8 cellular contexts compared by ENCODE assay signal in genomic region chr17:49260011-49260921, GRCh38. TPM values are rescaled to one million over a fixed set of nuclear protein-coding genes. Genes with fewer than 3 reads are reported as not detected.
DNase-seq lines count a peak whose midpoint lies in the region; ATAC-seq and TF ChIP-seq lines count a peak whose summit lies in the region.

No MANE protein-coding gene starts in this region.

- CTCF ChIA-PET in AG04450 (lab: Charles Lee) = interaction anchor here (1.3 to 1.4 kb wide), 2 partner anchors 31 to 36 kb away, joined by 3 to 5 read pairs; no protein-coding TSS in a partner anchor
- CTCF ChIA-PET in activated naive CD4-positive, alpha-beta T cell treated with anti-CD3 and anti-CD28 coated beads for 36 hours (lab: Charles Lee) = interaction anchor here (0.6 to 3.3 kb wide), 4 partner anchors 31 to 158 kb away, joined by 3 to 9 read pairs (median 4); no protein-coding TSS in a partner anchor

- 2 to 5% methylated on average over 9 to 35 of the region's 82 CpGs for WGBS in testis, 2 donors

- H3K27ac Mint-ChIP-seq in activated naive CD4-positive, alpha-beta T cell treated with anti-CD3 and anti-CD28 coated beads for 36 hours = peak overlapping the region; percentile 46

- H3K4me1 ChIP-seq in HAP-1 (peaks cover 8% of the 10 kb centered on the region; the same call in 1 of the 2 replicates), SJSA1 (replicated peaks) (peaks cover 19% of the 10 kb centered on the region), testis (peaks cover 6% of the 10 kb centered on the region)

- POLR2A ChIA-PET in AG04450 (lab: Yijun Ruan, JAX) = interaction anchor here (0.7 to 1.1 kb wide), 2 partner anchors 38 to 68 kb away, joined by 4 read pairs; no protein-coding TSS in a partner anchor

- TF ChIP-seq CTCF in AG04450 (IDR thresholded peaks at IDR 0.05; ENCODE audit: low read depth, low read length) (no peak), testis (IDR thresholded peaks at IDR 0.05) (no peak)

- intact Hi-C loops in activated naive CD4-positive, alpha-beta T cell treated with anti-CD3 and anti-CD28 coated beads for 36 hours (cut with micrococcal nuclease) = no loop called here
- intact Hi-C loops in testis (cut with DNase I; ENCODE audit: low total_unique reads) = no loop called here

- no peaks in the 10 kb centered on the region for H3K27me3 Mint-ChIP-seq in activated naive CD4-positive, alpha-beta T cell treated with anti-CD3 and anti-CD28 coated beads for 36 hours (ENCODE audit: low read depth)

- DNase-seq in AG04450 (ENCODE audit: low read depth, low spot score) = peak; percentile 33
- DNase-seq in HAP-1 (ENCODE audit: low spot score in 2 of 2) = peak; percentile 28 to 79
- DNase-seq in SJSA1 (ENCODE audit: low read depth in 1 of 2, low spot score in 2 of 2) = peak; percentile 88
- DNase-seq in activated naive CD4-positive, alpha-beta T cell treated with anti-CD3 and anti-CD28 coated beads for 36 hours = peak; percentile 69
- DNase-seq in globus pallidus (ENCODE audit: low spot score) = peak; percentile 6
- peak; percentile 76 for DNase-seq in non-pigmented ciliary epithelial cell (ENCODE audit: low read depth)
- peak; percentile 70 for DNase-seq in testis

- H3K27ac ChIP-seq in AG04450 (ENCODE audit: low read depth, low read length) (peak overlapping the region; percentile 52), SJSA1 (peak overlapping the region; percentile 79), testis (peak overlapping the region; percentile 55 to 83)

- peaks cover 3% of the 10 kb centered on the region for H3K27me3 ChIP-seq in AG04450 (ENCODE audit: control insufficient read depth, insufficient read depth, low read length)
- no peaks in the 10 kb centered on the region for H3K27me3 ChIP-seq in HAP-1 (ENCODE audit: low read depth)
- H3K27me3 ChIP-seq in SJSA1 (replicated peaks) = no peaks in the 10 kb centered on the region
- no peaks in the 10 kb centered on the region for H3K27me3 ChIP-seq in testis

- H3K9me3 ChIP-seq in AG04450 (ENCODE audit: control insufficient read depth, insufficient read depth, low read length) = no peaks in the 10 kb centered on the region
- H3K9me3 ChIP-seq in HAP-1 = no peaks in the 10 kb centered on the region
- no peaks in the 10 kb centered on the region for H3K9me3 ChIP-seq in SJSA1 (replicated peaks)
- no peaks in the 10 kb centered on the region for H3K9me3 ChIP-seq in testis

- H3K4me3 ChIP-seq in AG04450 (ENCODE audit: low read depth, low read length) (peak overlapping the region; percentile 54), HAP-1 (peak overlapping the region; percentile 26), SJSA1 (peak overlapping the region; percentile 57), testis (peak overlapping the region; percentile 62 to 68)

- no peaks in the 10 kb centered on the region for H3K36me3 ChIP-seq in HAP-1 (replicated peaks)
- H3K36me3 ChIP-seq in SJSA1 = no peaks in the 10 kb centered on the region
- no peaks in the 10 kb centered on the region for H3K36me3 ChIP-seq in testis (ENCODE audit: low read depth, missing control alignments)

- TF ChIP-seq POLR2A in testis (IDR thresholded peaks at IDR 0.05) = no peak

- in situ Hi-C loops in HAP-1 (cut with MboI; ENCODE audit: low sequenced_read_pairs) = no loop called here

- H3K4me3 Mint-ChIP-seq in activated naive CD4-positive, alpha-beta T cell treated with anti-CD3 and anti-CD28 coated beads for 36 hours = peak overlapping the region; percentile 79

- H3K36me3 Mint-ChIP-seq in activated naive CD4-positive, alpha-beta T cell treated with anti-CD3 and anti-CD28 coated beads for 36 hours (ENCODE audit: low read depth) = no peaks in the 10 kb centered on the region

- no peak for ATAC-seq in HG03025 (IDR thresholded peaks at IDR 0.05; ENCODE audit: low FRiP score, unreplicated experiment)

- H3K4me1 Mint-ChIP-seq in activated naive CD4-positive, alpha-beta T cell treated with anti-CD3 and anti-CD28 coated beads for 36 hours (ENCODE audit: low read depth) = peaks cover 13% of the 10 kb centered on the region

- H3K9me3 Mint-ChIP-seq in activated naive CD4-positive, alpha-beta T cell treated with anti-CD3 and anti-CD28 coated beads for 36 hours = no peaks in the 10 kb centered on the region

RNA-seq across cellular contexts. Expression of gene PHOSPHO1, which starts 29.7 kb away (rescaled TPM):
- polyA plus RNA-seq in AG04450 (2011; rRNA removed) (0.05 and 0.09 TPM in 2 replicates), testis (ENCODE audit: insufficient read depth, low read depth, low replicate concordance) (99.5 TPM)
- polyA minus RNA-seq in AG04450 (2011; rRNA and poly(A)+ RNA removed) = 0.30 TPM in 1 of 2 replicates, not detected in the other
- 0.39 TPM in 1 of 2 replicates, not detected in the other for total RNA-seq in SJSA1 (2014; rRNA removed; shearing (Covaris generic))
- not detected for total RNA-seq in activated naive CD4-positive, alpha-beta T cell treated with anti-CD3 and anti-CD28 coated beads for 36 hours
- total RNA-seq in testis = 100 to 1,000 TPM in 1 of 2 donors, 10 to 100 TPM in 1; 35.4 to 138 TPM

RNA-seq across cellular contexts. Expression of gene ABI3, which starts 49.8 kb away (rescaled TPM):
- polyA plus RNA-seq in AG04450 (2011; rRNA removed) (0.12 and 0.21 TPM in 2 replicates), testis (ENCODE audit: insufficient read depth, low read depth, low replicate concordance) (3.9 TPM)
- 0.48 TPM in 1 of 2 replicates, not detected in the other for polyA minus RNA-seq in AG04450 (2011; rRNA and poly(A)+ RNA removed)
- not detected in 2 replicates for total RNA-seq in SJSA1 (2014; rRNA removed; shearing (Covaris generic))
- 10 to 100 TPM; 18.7 to 18.9 TPM for total RNA-seq in activated naive CD4-positive, alpha-beta T cell treated with anti-CD3 and anti-CD28 coated beads for 36 hours
- total RNA-seq in testis = 1 to 10 TPM in 1 of 2 donors, under 1 TPM in 1; 0.87 to 2.2 TPM

RNA-seq across cellular contexts. Expression of gene GNGT2, which starts 49.9 kb away (rescaled TPM):
- polyA plus RNA-seq in AG04450 (2011; rRNA removed) (0.16 and 0.21 TPM in 2 replicates), testis (ENCODE audit: insufficient read depth, low read depth, low replicate concordance) (2.2 TPM)
- not detected in 2 replicates for polyA minus RNA-seq in AG04450 (2011; rRNA and poly(A)+ RNA removed)
- not detected in 2 replicates for total RNA-seq in SJSA1 (2014; rRNA removed; shearing (Covaris generic))
- total RNA-seq in activated naive CD4-positive, alpha-beta T cell treated with anti-CD3 and anti-CD28 coated beads for 36 hours = 10 to 100 TPM; 40.3 to 41.3 TPM
- total RNA-seq in testis = under 1 TPM in 1 of 2 donors, not detected in 1; 0.68 TPM

Comparison
In these comparisons a context has a peak if more than half of its experiments do, and no peak if none do; other contexts are left out.
1. DNase-seq: peak in every context shown above with its lines; median percentile 88 in SJSA1; 76 in non-pigmented ciliary epithelial cell; 70 in testis; 69 in activated naive CD4-positive, alpha-beta T cell treated with anti-CD3 and anti-CD28 coated beads for 36 hours; 54 in HAP-1; 33 in AG04450; 6 in globus pallidus.
2. RNA of gene PHOSPHO1, which starts 29.7 kb away (total RNA-seq): 35.4 to 138 TPM in testis; 0.39 TPM in SJSA1 and not detected in activated naive CD4-positive, alpha-beta T cell treated with anti-CD3 and anti-CD28 coated beads for 36 hours; every median in the first group is over 10 times any median in the second.
3. RNA of gene ABI3, which starts 49.8 kb away (total RNA-seq): 18.7 to 18.9 TPM in activated naive CD4-positive, alpha-beta T cell treated with anti-CD3 and anti-CD28 coated beads for 36 hours; 0.87 to 2.2 TPM in testis and not detected in SJSA1; every median in the first group is over 4 times any median in the second.
4. RNA of gene GNGT2, which starts 49.9 kb away (total RNA-seq): 40.3 to 41.3 TPM in activated naive CD4-positive, alpha-beta T cell treated with anti-CD3 and anti-CD28 coated beads for 36 hours; 0.68 TPM in testis and not detected in SJSA1; every median in the first group is over 10 times any median in the second.
5. Peak in every context shown above with its lines, with median percentiles within 50 percentile points of each other: H3K27ac ChIP-seq and H3K4me3 ChIP-seq.